16 cellular contexts compared by ENCODE assay signal in genomic region chr1:13723810-13724209, GRCh38. TPM values are rescaled to one million over a fixed set of nuclear protein-coding genes. Genes with fewer than 3 reads are reported as not detected.
DNase-seq lines count a peak whose midpoint lies in the region; ATAC-seq and TF ChIP-seq lines count a peak whose summit lies in the region.
"Had no signal": no experiment of that assay in that cellular context is flagged by ENCODE, and none has a peak within 500 bp of the region (broad histone marks: within the 10 kb centered on the region; RNA-seq: fewer than 3 reads in every experiment).

No MANE protein-coding gene starts in this region.

- no peak overlapping the region for H3K27ac ChIP-seq in upper lobe of right lung
- H3K27ac ChIP-seq: brain microvascular endothelial cell, uterus had no signal

- intact Hi-C loops in upper lobe of right lung (cut with DNase I): no loop called here

- H3K4me1 ChIP-seq in upper lobe of right lung: no peaks in the 10 kb centered on the region
- H3K4me1 ChIP-seq: HAP-1, uterus had no signal

- ATAC-seq in activated naive CD8-positive, alpha-beta T cell treated with anti-CD3 and anti-CD28 coated beads, Interleukin-2, amount 50 U/mL, for 24 hours: no peak
- ATAC-seq in upper lobe of right lung: peak; percentile 93
- no peak for ATAC-seq in HG03354 (IDR thresholded peaks at IDR 0.05; ENCODE audit: poor library complexity, severe bottlenecking, unreplicated experiment)

- no peaks in the 10 kb centered on the region for H3K9me3 Mint-ChIP-seq in activated naive CD4-positive, alpha-beta T cell treated with anti-CD3 and anti-CD28 coated beads, Interleukin-2, amount 50 U/mL, for 24 hours
- H3K9me3 Mint-ChIP-seq in activated naive CD4-positive, alpha-beta T cell treated with anti-CD3 and anti-CD28 coated beads, Interleukin-2, amount 10 ng/mL, durations not matched to agents 7 days and 5 days: no peaks in the 10 kb centered on the region
- H3K9me3 Mint-ChIP-seq in activated naive CD8-positive, alpha-beta T cell treated with anti-CD3 and anti-CD28 coated beads, Interleukin-2, amount 50 U/mL, for 24 hours: no peaks in the 10 kb centered on the region

- peak overlapping the region; percentile 61 for H3K27ac Mint-ChIP-seq in activated naive CD4-positive, alpha-beta T cell treated with anti-CD3 and anti-CD28 coated beads, Interleukin-2, amount 50 U/mL, for 24 hours
- H3K27ac Mint-ChIP-seq in activated naive CD4-positive, alpha-beta T cell treated with anti-CD3 and anti-CD28 coated beads, Interleukin-2, amount 10 ng/mL, durations not matched to agents 7 days and 5 days: no peak overlapping the region
- H3K27ac Mint-ChIP-seq in activated naive CD8-positive, alpha-beta T cell treated with anti-CD3 and anti-CD28 coated beads, Interleukin-2, amount 50 U/mL, for 24 hours: peak overlapping the region; percentile 54

- H3K4me3 Mint-ChIP-seq in activated naive CD4-positive, alpha-beta T cell treated with anti-CD3 and anti-CD28 coated beads, Interleukin-2, amount 50 U/mL, for 24 hours: no peak overlapping the region
- H3K4me3 Mint-ChIP-seq in activated naive CD4-positive, alpha-beta T cell treated with anti-CD3 and anti-CD28 coated beads, Interleukin-2, amount 10 ng/mL, durations not matched to agents 7 days and 5 days: no peak overlapping the region
- H3K4me3 Mint-ChIP-seq in activated naive CD8-positive, alpha-beta T cell treated with anti-CD3 and anti-CD28 coated beads, Interleukin-2, amount 50 U/mL, for 24 hours: no peak overlapping the region

- peaks cover 5% of the 10 kb centered on the region for H3K36me3 Mint-ChIP-seq in activated naive CD4-positive, alpha-beta T cell treated with anti-CD3 and anti-CD28 coated beads, Interleukin-2, amount 50 U/mL, for 24 hours
- H3K36me3 Mint-ChIP-seq in activated naive CD4-positive, alpha-beta T cell treated with anti-CD3 and anti-CD28 coated beads, Interleukin-2, amount 10 ng/mL, durations not matched to agents 7 days and 5 days: peaks cover 2% of the 10 kb centered on the region
- peaks cover 8% of the 10 kb centered on the region for H3K36me3 Mint-ChIP-seq in activated naive CD8-positive, alpha-beta T cell treated with anti-CD3 and anti-CD28 coated beads, Interleukin-2, amount 50 U/mL, for 24 hours (ENCODE audit: low read depth)

- DNase-seq in activated naive CD4-positive, alpha-beta T cell treated with anti-CD3 and anti-CD28 coated beads, Interleukin-2, amount 10 ng/mL, durations not matched to agents 7 days and 5 days: no peak
- DNase-seq in activated naive CD8-positive, alpha-beta T cell treated with anti-CD3 and anti-CD28 coated beads, Interleukin-2, amount 50 U/mL, for 24 hours: no peak
- DNase-seq in iris pigment epithelial cell (ENCODE audit: low read depth) (peak; percentile 79), upper lobe of right lung (no peak), AG08395 (ENCODE audit: low spot score) (no peak)
- DNase-seq in stimulated activated CD4-positive, alpha-beta T cell treated with anti-CD3 and anti-CD28 coated beads, Interleukin-2, amount 100 ng/mL, for 48 hours: no peak
- DNase-seq: activated CD8-positive, alpha-beta memory T cell treated with anti-CD3 and anti-CD28 coated beads, Interleukin-2, amount 50 U/mL, for 4 hours; brain microvascular endothelial cell; esophagus squamous epithelium; NCI-H526 treated with DMSO at 0.1 percent for 48 hours; posterior cingulate gyrus; T-helper 9 cell; uterus had no signal

- CTCF ChIA-PET in activated naive CD4-positive, alpha-beta T cell treated with anti-CD3 and anti-CD28 coated beads, Interleukin-2, amount 10 ng/mL, durations not matched to agents 7 days and 5 days (lab: Charles Lee): interaction anchor here (1.4 to 3.3 kb wide), 3 partner anchors 11 to 29 kb away, joined by 3 to 21 read pairs (median 6); no protein-coding TSS in a partner anchor

- H3K27me3 ChIP-seq in upper lobe of right lung: no peaks in the 10 kb centered on the region
- H3K27me3 ChIP-seq: brain microvascular endothelial cell, esophagus squamous epithelium, uterus had no signal

- H3K36me3 ChIP-seq in upper lobe of right lung: no peaks in the 10 kb centered on the region
- H3K36me3 ChIP-seq: brain microvascular endothelial cell, esophagus squamous epithelium, HAP-1, uterus had no signal

- no peaks in the 10 kb centered on the region for H3K27me3 Mint-ChIP-seq in activated naive CD4-positive, alpha-beta T cell treated with anti-CD3 and anti-CD28 coated beads, Interleukin-2, amount 50 U/mL, for 24 hours
- no peaks in the 10 kb centered on the region for H3K27me3 Mint-ChIP-seq in activated naive CD4-positive, alpha-beta T cell treated with anti-CD3 and anti-CD28 coated beads, Interleukin-2, amount 10 ng/mL, durations not matched to agents 7 days and 5 days
- no peaks in the 10 kb centered on the region for H3K27me3 Mint-ChIP-seq in activated naive CD8-positive, alpha-beta T cell treated with anti-CD3 and anti-CD28 coated beads, Interleukin-2, amount 50 U/mL, for 24 hours

- peaks cover 68% of the 10 kb centered on the region for H3K4me1 Mint-ChIP-seq in activated naive CD4-positive, alpha-beta T cell treated with anti-CD3 and anti-CD28 coated beads, Interleukin-2, amount 50 U/mL, for 24 hours
- H3K4me1 Mint-ChIP-seq in activated naive CD4-positive, alpha-beta T cell treated with anti-CD3 and anti-CD28 coated beads, Interleukin-2, amount 10 ng/mL, durations not matched to agents 7 days and 5 days: peaks cover 33% of the 10 kb centered on the region
- H3K4me1 Mint-ChIP-seq in activated naive CD8-positive, alpha-beta T cell treated with anti-CD3 and anti-CD28 coated beads, Interleukin-2, amount 50 U/mL, for 24 hours: peaks cover 54% of the 10 kb centered on the region

- no peak for TF ChIP-seq CTCF in upper lobe of right lung (IDR thresholded peaks at IDR 0.05)

- no peak overlapping the region for H3K4me3 ChIP-seq in upper lobe of right lung
- H3K4me3 ChIP-seq: esophagus squamous epithelium, HAP-1, uterus had no signal

- H3K9me3 ChIP-seq in upper lobe of right lung: no peaks in the 10 kb centered on the region
- H3K9me3 ChIP-seq: esophagus squamous epithelium, HAP-1, uterus had no signal

RNA-seq across cellular contexts. Expression of gene PRDM2, which starts 23.8 kb away (rescaled TPM):
- 46.7 TPM for total RNA-seq in upper lobe of right lung
